ENCODE assay signal across 18 cellular contexts in genomic region chr1:43660355-43660754, GRCh38. TPM values are rescaled to one million over a fixed set of nuclear protein-coding genes. Genes with fewer than 3 reads are reported as not detected.
DNase-seq lines count a peak whose midpoint lies in the region; ATAC-seq and TF ChIP-seq lines count a peak whose summit lies in the region.
"Had no signal": no experiment of that assay in that cellular context is flagged by ENCODE, and none has a peak within 500 bp of the region (broad histone marks: within the 10 kb centered on the region; RNA-seq: fewer than 3 reads in every experiment).

No MANE protein-coding gene starts in this region.

- WGBS in right cardiac atrium = 80% methylated on average over 4 of the region's 4 CpGs

- H3K4me3 Mint-ChIP-seq in activated T-helper 17 cell treated with anti-CD3 and anti-CD28 coated beads, Interleukin-2, amount 50 U/mL, for 72 hours = no peak overlapping the region
- no peak overlapping the region for H3K4me3 Mint-ChIP-seq in MCF 10A (ENCODE audit: unreplicated experiment)
- H3K4me3 Mint-ChIP-seq: CD4-positive, alpha-beta T cell had no signal

- POLR2A ChIA-PET in MCF 10A (lab: Yijun Ruan, JAX) = interaction anchor here (0.6 to 4.4 kb wide), 2 partner anchors 10 to 283 kb away, joined by 3 to 38 read pairs; partner anchors contain the start of gene KDM4A

- peak overlapping the region; percentile 56 for H3K27ac Mint-ChIP-seq in activated T-helper 17 cell treated with anti-CD3 and anti-CD28 coated beads, Interleukin-2, amount 50 U/mL, for 72 hours
- H3K27ac Mint-ChIP-seq in MCF 10A (ENCODE audit: low read depth, unreplicated experiment) = no peak overlapping the region
- H3K27ac Mint-ChIP-seq: CD4-positive, alpha-beta T cell had no signal

- ATAC-seq in activated T-helper 17 cell treated with anti-CD3 and anti-CD28 coated beads, Interleukin-2, amount 50 U/mL, for 72 hours (replicated peaks) = no peak
- ATAC-seq in right cardiac atrium = no peak
- ATAC-seq: PC-3 had no signal

- peaks cover 100% of the 10 kb centered on the region for H3K36me3 Mint-ChIP-seq in activated T-helper 17 cell treated with anti-CD3 and anti-CD28 coated beads, Interleukin-2, amount 50 U/mL, for 72 hours (ENCODE audit: low read depth)
- H3K36me3 Mint-ChIP-seq in MCF 10A (ENCODE audit: insufficient read depth, unreplicated experiment) = peaks cover 98% of the 10 kb centered on the region

- H3K27me3 Mint-ChIP-seq in activated T-helper 17 cell treated with anti-CD3 and anti-CD28 coated beads, Interleukin-2, amount 50 U/mL, for 72 hours = no peaks in the 10 kb centered on the region
- no peaks in the 10 kb centered on the region for H3K27me3 Mint-ChIP-seq in MCF 10A (ENCODE audit: insufficient read depth, unreplicated experiment)
- H3K27me3 Mint-ChIP-seq: CD4-positive, alpha-beta T cell had no signal

- H3K4me3 ChIP-seq in right cardiac atrium (ENCODE audit: low read length) = no peak overlapping the region

- H3K9me3 ChIP-seq in right cardiac atrium (ENCODE audit: control insufficient read depth, low read length) = no peaks in the 10 kb centered on the region
- H3K9me3 ChIP-seq: BE2C had no signal

- BruUV-seq in MCF 10A (replicated peaks; lab: Mats Ljungman, UMichigan) = no TSS peak

- H3K27me3 ChIP-seq in right cardiac atrium (ENCODE audit: control insufficient read depth, insufficient read depth) = no peaks in the 10 kb centered on the region
- H3K27me3 ChIP-seq: BE2C had no signal

- in situ Hi-C loops in GM13977 (cut with MboI; ENCODE audit: low pct_unique_long_range_greater_than_20kb, low sequenced_read_pairs, unreplicated experiment) = no loop called here

- H3K4me1 Mint-ChIP-seq in activated T-helper 17 cell treated with anti-CD3 and anti-CD28 coated beads, Interleukin-2, amount 50 U/mL, for 72 hours = peaks cover 16% of the 10 kb centered on the region
- peaks cover 6% of the 10 kb centered on the region for H3K4me1 Mint-ChIP-seq in MCF 10A (ENCODE audit: insufficient read depth, unreplicated experiment)

- intact Hi-C loops in right cardiac atrium (cut with DNase I) (no loop called here), MCF 10A (cut with micrococcal nuclease) (no loop called here)

- CTCF ChIA-PET in MCF 10A (lab: Yijun Ruan, JAX) = interaction anchor here (0.6 to 0.8 kb wide), 2 partner anchors 10 to 17 kb away, joined by 3 read pairs; no protein-coding TSS in a partner anchor

- DNase-seq in NCI-H526 (lab: John Stamatoyannopoulos, UW) = peak; percentile 21 to 47
- no peak for DNase-seq in NCI-H526 treated with DMSO at 0.1 percent for 48 hours (lab: John Stamatoyannopoulos, UW)
- DNase-seq in iPS DF 4.7 (ENCODE audit: extremely low read depth, low spot score) = peak; percentile 83
- DNase-seq in right cardiac atrium = no peak
- DNase-seq in GM13977 (ENCODE audit: low spot score) = no peak
- no peak for DNase-seq in NCI-H748 treated with DMSO at 0.1 percent for 48 hours (lab: John Stamatoyannopoulos, UW)
- DNase-seq in MCF 10A (ENCODE audit: unreplicated experiment) = no peak
- DNase-seq: BE2C; Calu3; CD4-positive, alpha-beta T cell; Karpas-422; NCI-H1417; NCI-H187 treated with DMSO at 0.1 percent for 48 hours; NCI-H345; PC-3 had no signal

- H3K9me3 Mint-ChIP-seq in activated T-helper 17 cell treated with anti-CD3 and anti-CD28 coated beads, Interleukin-2, amount 50 U/mL, for 72 hours = no peaks in the 10 kb centered on the region
- no peaks in the 10 kb centered on the region for H3K9me3 Mint-ChIP-seq in MCF 10A (ENCODE audit: unreplicated experiment)
- H3K9me3 Mint-ChIP-seq: CD4-positive, alpha-beta T cell had no signal

- TF ChIP-seq CTCF in GM13977 (IDR thresholded peaks at IDR 0.05; ENCODE audit: extremely low read depth, insufficient read depth, missing control alignments) (no peak), MCF 10A (IDR thresholded peaks at IDR 0.05; ENCODE audit: unreplicated experiment) (no peak)

- H3K27ac ChIP-seq in right cardiac atrium (ENCODE audit: low read length) = no peak overlapping the region
- H3K27ac ChIP-seq: 22Rv1, RWPE1 had no signal

- H3K4me1 ChIP-seq in right cardiac atrium (ENCODE audit: control insufficient read depth, insufficient read depth, low read length) = no peaks in the 10 kb centered on the region
- H3K4me1 ChIP-seq: BE2C had no signal

RNA-seq across cellular contexts. Expression of gene KDM4A, which starts 10.4 kb away (rescaled TPM):
- total RNA-seq in activated T-helper 17 cell treated with anti-CD3 and anti-CD28 coated beads, Interleukin-2, amount 50 U/mL, for 72 hours = 10 to 100 TPM; 25.3 to 34.8 TPM
- total RNA-seq in right cardiac atrium (10 to 100 TPM; 15.3 to 18.0 (median 16.6) TPM), MCF 10A (2022) (42.5 and 48.1 TPM in 2 replicates)
- 7.2 TPM for polyA plus RNA-seq in right cardiac atrium

RNA-seq across cellular contexts. Expression of gene ST3GAL3, which starts 47.0 kb away (rescaled TPM):
- total RNA-seq in activated T-helper 17 cell treated with anti-CD3 and anti-CD28 coated beads, Interleukin-2, amount 50 U/mL, for 72 hours = 10 to 100 TPM; 21.8 to 23.7 TPM
- total RNA-seq in right cardiac atrium (10 to 100 TPM; 19.8 to 26.3 (median 22.3) TPM), MCF 10A (2022) (22.4 and 24.2 TPM in 2 replicates)
- polyA plus RNA-seq in right cardiac atrium = 19.6 TPM

Comparison
In these comparisons a context has a peak if more than half of its experiments do, and no peak if none do; other contexts are left out.
1. DNase-seq: peak in NCI-H526 (2 of 2) and iPS DF 4.7 (single experiment); none in NCI-H526 treated with DMSO at 0.1 percent for 48 hours (single experiment), right cardiac atrium (0 of 3), GM13977 (single experiment), NCI-H748 treated with DMSO at 0.1 percent for 48 hours (single experiment) and MCF 10A (single experiment).